Comparison of ENCODE assay signal across 8 cellular contexts in genomic region chr1:8396912-8397406, GRCh38.
DNase-seq lines count a peak whose midpoint lies in the region; ATAC-seq, FAIRE-seq and TF ChIP-seq lines count a peak whose summit lies in the region.

No MANE protein-coding gene starts in this region.

- no peaks in the 10 kb centered on the region for H3K9me3 Mint-ChIP-seq in activated CD8-positive, alpha-beta memory T cell treated with anti-CD3 and anti-CD28 coated beads, Interleukin-2, amount 10 ng/mL, durations not matched to agents 7 days and 5 days (ENCODE audit: low read depth)
- no peaks in the 10 kb centered on the region for H3K9me3 Mint-ChIP-seq in stimulated activated naive CD8-positive, alpha-beta T cell treated with anti-CD3 and anti-CD28 coated beads, Interleukin-15, amount 100 ng/mL, for 72 hours

- peaks cover 12 to 66% of the 10 kb centered on the region in 2 donors for H3K4me1 ChIP-seq in ascending aorta

- H3K4me3 ChIP-seq in ascending aorta, result peak overlapping the region in 1 of 2 donors; percentile 39

- H3K27ac Mint-ChIP-seq in activated CD8-positive, alpha-beta memory T cell treated with anti-CD3 and anti-CD28 coated beads, Interleukin-2, amount 10 ng/mL, durations not matched to agents 7 days and 5 days, result peak overlapping the region; percentile 73
- no peak overlapping the region for H3K27ac Mint-ChIP-seq in stimulated activated naive CD8-positive, alpha-beta T cell treated with anti-CD3 and anti-CD28 coated beads, Interleukin-15, amount 100 ng/mL, for 72 hours

- H3K4me3 Mint-ChIP-seq in activated CD8-positive, alpha-beta memory T cell treated with anti-CD3 and anti-CD28 coated beads, Interleukin-2, amount 10 ng/mL, durations not matched to agents 7 days and 5 days, result no peak overlapping the region
- H3K4me3 Mint-ChIP-seq in stimulated activated naive CD8-positive, alpha-beta T cell treated with anti-CD3 and anti-CD28 coated beads, Interleukin-15, amount 100 ng/mL, for 72 hours, result peak overlapping the region in 1 of 2 donors; percentile 35

- TF ChIP-seq CTCF in ascending aorta (IDR thresholded peaks at IDR 0.05), result no peak

- peak; percentile 69 for ATAC-seq in activated CD8-positive, alpha-beta memory T cell treated with anti-CD3 and anti-CD28 coated beads, Interleukin-2, amount 10 ng/mL, durations not matched to agents 7 days and 5 days
- ATAC-seq in stimulated activated naive CD8-positive, alpha-beta T cell treated with anti-CD3 and anti-CD28 coated beads, Interleukin-15, amount 100 ng/mL, for 72 hours, result peak; percentile 89
- no peak for ATAC-seq in HG03378 (IDR thresholded peaks at IDR 0.05; ENCODE audit: unreplicated experiment)

- H3K36me3 ChIP-seq in ascending aorta, result peaks cover 8 to 9% of the 10 kb centered on the region in 2 donors

- peak overlapping the region; percentile 28 to 57 for H3K27ac ChIP-seq in ascending aorta

- H3K36me3 Mint-ChIP-seq in activated CD8-positive, alpha-beta memory T cell treated with anti-CD3 and anti-CD28 coated beads, Interleukin-2, amount 10 ng/mL, durations not matched to agents 7 days and 5 days, result peaks cover 19% of the 10 kb centered on the region

- peaks cover 57% of the 10 kb centered on the region for H3K4me1 Mint-ChIP-seq in activated CD8-positive, alpha-beta memory T cell treated with anti-CD3 and anti-CD28 coated beads, Interleukin-2, amount 10 ng/mL, durations not matched to agents 7 days and 5 days
- peaks cover 69% of the 10 kb centered on the region for H3K4me1 Mint-ChIP-seq in stimulated activated naive CD8-positive, alpha-beta T cell treated with anti-CD3 and anti-CD28 coated beads, Interleukin-15, amount 100 ng/mL, for 72 hours

- peak; percentile 56 for DNase-seq in activated CD8-positive, alpha-beta memory T cell treated with anti-CD3 and anti-CD28 coated beads, Interleukin-2, amount 10 ng/mL, durations not matched to agents 7 days and 5 days
- no peak for DNase-seq in activated CD8-positive, alpha-beta memory T cell treated with anti-CD3 and anti-CD28 coated beads, Interleukin-2, amount 50 U/mL, for 48 hours
- DNase-seq in HTR-8/SVneo (ENCODE audit: insufficient read length, low spot score), result peak; percentile 61
- DNase-seq in ascending aorta (ENCODE audit: low spot score in 2 of 2), result peak in 1 of 2 donors; percentile 87
- peak; percentile 97 for DNase-seq in kidney glomerular epithelial cell (lab: John Stamatoyannopoulos, UW)
- DNase-seq in stimulated activated naive CD8-positive, alpha-beta T cell treated with anti-CD3 and anti-CD28 coated beads, Interleukin-15, amount 100 ng/mL, for 72 hours, result peak; percentile 16 to 44
- no peak for DNase-seq in NCI-H1417 (lab: John Stamatoyannopoulos, UW)

- intact Hi-C loops in ascending aorta (cut with DNase I), result loop anchor here (2.0 kb wide), 1 partner anchor 16 kb away; no protein-coding TSS in a partner anchor

- no peaks in the 10 kb centered on the region for H3K27me3 ChIP-seq in ascending aorta

- H3K9me3 ChIP-seq in ascending aorta, result no peaks in the 10 kb centered on the region

- FAIRE-seq in HTR-8/SVneo (lab: Jason Lieb, UNC), result peak; percentile 31

- H3K27me3 Mint-ChIP-seq in activated CD8-positive, alpha-beta memory T cell treated with anti-CD3 and anti-CD28 coated beads, Interleukin-2, amount 10 ng/mL, durations not matched to agents 7 days and 5 days, result no peaks in the 10 kb centered on the region
- no peaks in the 10 kb centered on the region for H3K27me3 Mint-ChIP-seq in stimulated activated naive CD8-positive, alpha-beta T cell treated with anti-CD3 and anti-CD28 coated beads, Interleukin-15, amount 100 ng/mL, for 72 hours

- CTCF ChIA-PET in activated CD8-positive, alpha-beta memory T cell treated with anti-CD3 and anti-CD28 coated beads, Interleukin-2, amount 10 ng/mL, durations not matched to agents 7 days and 5 days (lab: Charles Lee), result interaction anchor here (0.6 to 1.9 kb wide), 4 partner anchors 11 to 465 kb away, joined by 3 to 5 read pairs (median 4); no protein-coding TSS in a partner anchor

Comparison
In these comparisons a context has a peak if more than half of its experiments do, and no peak if none do; other contexts are left out.
1. DNase-seq: peak in activated CD8-positive, alpha-beta memory T cell treated with anti-CD3 and anti-CD28 coated beads, Interleukin-2, amount 10 ng/mL, durations not matched to agents 7 days and 5 days (single experiment), HTR-8/SVneo (single experiment), kidney glomerular epithelial cell (single experiment) and stimulated activated naive CD8-positive, alpha-beta T cell treated with anti-CD3 and anti-CD28 coated beads, Interleukin-15, amount 100 ng/mL, for 72 hours (2 of 2); none in activated CD8-positive, alpha-beta memory T cell treated with anti-CD3 and anti-CD28 coated beads, Interleukin-2, amount 50 U/mL, for 48 hours (single experiment) and NCI-H1417 (0 of 3).